ENCODE assay signal across 1 cellular context in genomic region chr16:67719778-67720144, GRCh38.
A peak's percentile ranks its signal among the peaks of the same experiment; 100 is the strongest.
TF ChIP-seq lines count a peak whose summit lies in the region.

No MANE protein-coding gene starts in this region.

TF ChIP-seq in K562, 482 proteins besides CTCF, POLR2A, EP300 and RAD21:
- TF ChIP-seq POLR2AphosphoS5 (IDR thresholded peaks at IDR 0.05; ENCODE audit: control insufficient read depth, insufficient read depth, low read depth, low read length) (no peak), ATF3 (IDR thresholded peaks at IDR 0.05) (no peak), ATF3 (CRISPR knock-in tag; conservative IDR thresholded peaks at IDR 0.05) (no peak; the same call in 1 of the 2 replicates), ZNF184 (CRISPR knock-in tag; IDR thresholded peaks at IDR 0.05) (no peak), ZNF79 (CRISPR knock-in tag; IDR thresholded peaks at IDR 0.05; ENCODE audit: low read depth) (no peak), NBN (IDR thresholded peaks at IDR 0.05; ENCODE audit: low read depth) (0 out of 2 replicates have a peak, but pooled peaks have one; percentile 15), PKNOX1 (IDR thresholded peaks at IDR 0.05) (peak; percentile 59; the same call in 1 of the 2 replicates), USF1 (CRISPR knock-in tag; IDR thresholded peaks at IDR 0.05) (peak; percentile 82), ETV5 (CRISPR knock-in tag; IDR thresholded peaks at IDR 0.05; ENCODE audit: low read depth) (0 out of 2 replicates have a peak, but pooled peaks have one; percentile 7), PBX2 (CRISPR knock-in tag; IDR thresholded peaks at IDR 0.05; ENCODE audit: low read depth) (no peak), PBX2 (tag; conservative IDR thresholded peaks at IDR 0.05; ENCODE audit: low read depth) (0 out of 2 replicates have a peak, but pooled peaks have one; percentile 26), HDAC6 (IDR thresholded peaks at IDR 0.05; ENCODE audit: low read depth, low read length) (no peak), HDAC2 (IDR thresholded peaks at IDR 0.05) (0 out of 2 replicates have a peak, but pooled peaks have one; percentile 51), JUND (IDR thresholded peaks at IDR 0.05; ENCODE audit: borderline replicate concordance, low read depth, low read length) (0 out of 2 replicates have a peak, but pooled peaks have one; percentile 6), JUND (tag; IDR thresholded peaks at IDR 0.05; ENCODE audit: borderline replicate concordance, low read depth, low read length) (no peak), NCOA6 (IDR thresholded peaks at IDR 0.05) (no peak), GTF2E2 (tag; IDR thresholded peaks at IDR 0.05) (peak; percentile 81; the same call in 1 of the 2 replicates), SNRNP70 (optimal IDR thresholded peaks at IDR 0.05; ENCODE audit: low read depth, low read length) (no peak), MITF (IDR thresholded peaks at IDR 0.05) (peak; percentile 60; the same call in 1 of the 2 replicates), ARID1B (IDR thresholded peaks at IDR 0.05) (0 out of 2 replicates have a peak, but pooled peaks have one; percentile 18), RAD51 (IDR thresholded peaks at IDR 0.05; ENCODE audit: borderline replicate concordance, low read depth) (peak; percentile 72; the same call in 1 of the 2 replicates), FOXP1 (CRISPR knock-in tag; IDR thresholded peaks at IDR 0.05) (0 out of 2 replicates have a peak, but pooled peaks have one; percentile 0), USF2 (CRISPR knock-in tag; IDR thresholded peaks at IDR 0.05) (peak; percentile 63), BHLHE40 (IDR thresholded peaks at IDR 0.05; ENCODE audit: low read length) (peak; percentile 79), SIN3A (IDR thresholded peaks at IDR 0.05; ENCODE audit: borderline replicate concordance in 2 of 2, control insufficient read depth in 1 of 2, low read depth in 2 of 2, low read length in 2 of 2) (peak in 1 of 2 experiments; percentile 84; a peak in 1 of 4 replicates), SMARCC2 (IDR thresholded peaks at IDR 0.05; ENCODE audit: low read depth) (0 out of 2 replicates have a peak, but pooled peaks have one; percentile 11), SMARCE1 (IDR thresholded peaks at IDR 0.05) (0 out of 2 replicates have a peak, but pooled peaks have one; percentile 45), MEIS2 (IDR thresholded peaks at IDR 0.05; ENCODE audit: partially characterized antibody) (peak; percentile 77), TAF7 (tag; IDR thresholded peaks at IDR 0.05) (0 out of 2 replicates have a peak, but pooled peaks have one; percentile 1), TFAP4 (CRISPR knock-in tag; IDR thresholded peaks at IDR 0.05; ENCODE audit: borderline replicate concordance) (peak; percentile 74), DACH1 (IDR thresholded peaks at IDR 0.05; ENCODE audit: partially characterized antibody) (peak; percentile 46), SIRT6 (IDR thresholded peaks at IDR 0.05; ENCODE audit: low read depth, low read length) (no peak), FOSL1 (tag; conservative IDR thresholded peaks at IDR 0.05) (peak; percentile 29; the same call in 1 of the 2 replicates), HDAC1 (IDR thresholded peaks at IDR 0.05) (peak in 1 of 2 experiments; percentile 69; a peak in 1 of 4 replicates), ZNF778 (CRISPR knock-in tag; IDR thresholded peaks at IDR 0.05) (no peak), YY1 (IDR thresholded peaks at IDR 0.05; ENCODE audit: borderline replicate concordance in 1 of 3, control insufficient read depth in 1 of 3, extremely low read depth in 1 of 3, insufficient read depth in 3 of 3, insufficient read length in 1 of 3, insufficient replicate concordance in 2 of 3, low read depth in 1 of 3, low read length in 2 of 3) (peak in 1 of 3 experiments; percentile 29), CXXC5 (CRISPR knock-in tag; IDR thresholded peaks at IDR 0.05) (peak; percentile 54)
